In the genomic region with DNA sequence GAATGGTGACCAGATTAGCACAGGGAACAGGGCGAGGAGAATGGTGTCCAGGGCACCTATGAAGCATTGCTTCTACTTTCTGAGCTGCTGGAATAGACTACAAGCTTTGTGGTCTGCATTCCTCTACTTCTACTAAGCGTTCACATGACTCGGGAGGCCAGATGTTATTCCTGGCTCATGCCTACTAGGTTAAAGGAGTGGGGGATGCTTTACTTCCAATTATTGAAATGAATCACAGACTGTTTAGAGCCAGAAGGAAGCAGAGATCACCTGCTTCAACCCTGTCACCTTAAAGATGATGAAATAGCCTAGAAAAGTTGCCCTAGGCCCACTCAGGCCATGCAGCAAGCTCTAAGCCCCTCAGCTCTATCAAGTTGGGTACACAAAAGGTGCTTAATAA, we compare ENCODE assay signal across 2 cellular contexts.
TF ChIP-seq lines count a peak whose summit lies in the region.

No MANE protein-coding gene starts in this region.

TF ChIP-seq in GM23338, 12 proteins besides CTCF, POLR2A, EP300 and RAD21 (continued from another document):
- no peak for TF ChIP-seq CREB1 (CRISPR knock-in tag; IDR thresholded peaks at IDR 0.05; ENCODE audit: low read depth)

TF ChIP-seq in SK-N-SH, 30 proteins besides CTCF, POLR2A, EP300 and RAD21 (continued from another document):
- TF ChIP-seq SIN3A (IDR thresholded peaks at IDR 0.05; ENCODE audit: borderline replicate concordance, low read depth, low read length) (no peak), TEAD4 (IDR thresholded peaks at IDR 0.05; ENCODE audit: borderline replicate concordance, insufficient read depth) (peak; percentile 84), ELF1 (IDR thresholded peaks at IDR 0.05) (0 out of 2 replicates have a peak, but pooled peaks have one; percentile 33), YY1 (IDR thresholded peaks at IDR 0.05; ENCODE audit: low read depth) (no peak), SMC3 (IDR thresholded peaks at IDR 0.05; ENCODE audit: low read depth, low read length) (no peak), MEF2A (IDR thresholded peaks at IDR 0.05; ENCODE audit: borderline replicate concordance, low read depth) (peak; percentile 76; the same call in 1 of the 2 replicates), RFX5 (IDR thresholded peaks at IDR 0.05; ENCODE audit: low read length) (no peak), FOSL2 (IDR thresholded peaks at IDR 0.05; ENCODE audit: borderline replicate concordance, low read depth) (peak; percentile 88), RXRA (IDR thresholded peaks at IDR 0.05; ENCODE audit: borderline replicate concordance, low read depth) (peak; percentile 67; the same call in 1 of the 2 replicates), NFIC (IDR thresholded peaks at IDR 0.05; ENCODE audit: borderline replicate concordance) (peak; percentile 95)
